20 cellular contexts compared by ENCODE assay signal in genomic region chr1:216306830-216307229, GRCh38.
DNase-seq lines count a peak whose midpoint lies in the region; ATAC-seq and TF ChIP-seq lines count a peak whose summit lies in the region.
"Had no signal": no experiment of that assay in that cellular context is flagged by ENCODE, and none has a peak within 500 bp of the region (broad histone marks: within the 10 kb centered on the region; RNA-seq: fewer than 3 reads in every experiment).

No MANE protein-coding gene starts in this region.

- H3K9me3 ChIP-seq in GM23248 (ENCODE audit: low read depth) = no peaks in the 10 kb centered on the region
- no peaks in the 10 kb centered on the region for H3K9me3 ChIP-seq in neural progenitor cell (ENCODE audit: low read depth)
- H3K9me3 ChIP-seq: Caco-2, Peyer's patch had no signal

- H3K27ac Mint-ChIP-seq in neural progenitor cell = peak overlapping the region; percentile 67
- H3K27ac Mint-ChIP-seq: CD4-positive, CD25-positive, alpha-beta regulatory T cell; T-helper 1 cell treated with Interleukin-12 subunit alpha and Interleukin-12 subunit beta and Interleukin-4 antibody, amounts not matched to agents 30 μg/mL and 1 μg/mL, for 36 hours had no signal

- no peaks in the 10 kb centered on the region for H4K20me1 ChIP-seq in GM23248 (ENCODE audit: insufficient read depth)
- no peaks in the 10 kb centered on the region for H4K20me1 ChIP-seq in neural progenitor cell (ENCODE audit: low read depth)

- H3K4me1 ChIP-seq in GM23248 (ENCODE audit: insufficient read depth) (no peaks in the 10 kb centered on the region), neural progenitor cell (peaks cover 3% of the 10 kb centered on the region)
- H3K4me1 ChIP-seq: Caco-2, Peyer's patch had no signal

- intact Hi-C loops in left cardiac atrium (cut with DNase I) = no loop called here

- H3K27ac ChIP-seq in GM23248 = no peak overlapping the region
- H3K27ac ChIP-seq in neural progenitor cell = no peak overlapping the region
- H3K27ac ChIP-seq: Peyer's patch, SK-N-MC had no signal

- H3K36me3 ChIP-seq in GM23248 (ENCODE audit: low read depth) = no peaks in the 10 kb centered on the region
- H3K36me3 ChIP-seq in neural progenitor cell = no peaks in the 10 kb centered on the region
- H3K36me3 ChIP-seq: Peyer's patch had no signal

- peaks cover 2% of the 10 kb centered on the region for H3K27me3 Mint-ChIP-seq in neural progenitor cell (ENCODE audit: insufficient read depth, low read depth)
- H3K27me3 Mint-ChIP-seq: CD4-positive, CD25-positive, alpha-beta regulatory T cell had no signal

- no peaks in the 10 kb centered on the region for H3K9me2 ChIP-seq in GM23248 (ENCODE audit: insufficient read depth)

- H3K9ac ChIP-seq in GM23248 (no peak overlapping the region), neural progenitor cell (no peak overlapping the region)

- no peaks in the 10 kb centered on the region for H3K4me1 Mint-ChIP-seq in neural progenitor cell
- H3K4me1 Mint-ChIP-seq: CD4-positive, CD25-positive, alpha-beta regulatory T cell had no signal

- H3K4me3 ChIP-seq in GM23248 = no peak overlapping the region
- H3K4me3 ChIP-seq in choroid plexus epithelial cell (ENCODE audit: low read depth, low read length) = no peak overlapping the region
- H3K4me3 ChIP-seq in neural progenitor cell = no peak overlapping the region
- H3K4me3 ChIP-seq: K562, Peyer's patch, SK-N-MC had no signal

- peaks cover 2% of the 10 kb centered on the region for H3K9me3 Mint-ChIP-seq in neural progenitor cell

- WGBS in GM23248 (ENCODE audit: low coverage in 1 of 2, low lambda C conversion rate in 2 of 2, missing lambda C conversion rate in 2 of 2), 2 experiments = 8 to 18% methylated on average over 4 of the region's 4 CpGs

- in situ Hi-C loops in GM23248 (cut with MboI) = no loop called here

- H2AFZ ChIP-seq in GM23248 = no peak overlapping the region
- H2AFZ ChIP-seq in neural progenitor cell (replicated peaks) = no peak overlapping the region

- ATAC-seq in HG03565 (IDR thresholded peaks at IDR 0.05; ENCODE audit: unreplicated experiment) = no peak
- ATAC-seq in left cardiac atrium = no peak
- ATAC-seq: K562, Right ventricle myocardium inferior had no signal

- H3K79me2 ChIP-seq in GM23248 (ENCODE audit: insufficient read depth) = no peaks in the 10 kb centered on the region
- H3K79me2 ChIP-seq in neural progenitor cell (ENCODE audit: low read depth) = no peaks in the 10 kb centered on the region

- no peak overlapping the region for H3K4me3 Mint-ChIP-seq in neural progenitor cell
- H3K4me3 Mint-ChIP-seq: CD4-positive, CD25-positive, alpha-beta regulatory T cell; T-helper 1 cell treated with Interleukin-12 subunit alpha and Interleukin-12 subunit beta and Interleukin-4 antibody, amounts not matched to agents 30 μg/mL and 1 μg/mL, for 36 hours had no signal

- no peaks in the 10 kb centered on the region for H3K36me3 Mint-ChIP-seq in neural progenitor cell
- H3K36me3 Mint-ChIP-seq: CD4-positive, CD25-positive, alpha-beta regulatory T cell had no signal

- TF ChIP-seq CTCF in choroid plexus epithelial cell (conservative IDR thresholded peaks at IDR 0.05; ENCODE audit: low read depth, low read length) (peak; percentile 35), neural progenitor cell (IDR thresholded peaks at IDR 0.05) (no peak)

- H3F3A ChIP-seq in GM23248 (ENCODE audit: insufficient read depth) (no peaks in the 10 kb centered on the region), neural progenitor cell (ENCODE audit: low read depth) (no peaks in the 10 kb centered on the region)

- DNase-seq in GM23248 = peak; percentile 2
- peak; percentile 2 for DNase-seq in NAMALWA (ENCODE audit: low spot score)
- peak; percentile 15 for DNase-seq in choroid plexus epithelial cell (ENCODE audit: low read depth)
- peak; percentile 2 for DNase-seq in neural progenitor cell (ENCODE audit: low spot score)
- DNase-seq in left cardiac atrium = no peak
- no peak for DNase-seq in NCI-H2081 treated with DMSO at 0.1 percent for 48 hours (lab: John Stamatoyannopoulos, UW)
- no peak for DNase-seq in SKM-1 (lab: John Stamatoyannopoulos, UW; ENCODE audit: unreplicated experiment)
- DNase-seq: Caco-2; CD4-positive, CD25-positive, alpha-beta regulatory T cell; H7; NCI-H1436; NCI-H2029 treated with DMSO at 0.1 percent for 48 hours; NCI-H510A; NCI-H774; Peyer's patch had no signal

- H3K4me2 ChIP-seq in GM23248 (ENCODE audit: unreplicated experiment) (no peak overlapping the region), neural progenitor cell (no peak overlapping the region)

- H3K27me3 ChIP-seq in GM23248 (replicated peaks; ENCODE audit: insufficient read depth) (no peaks in the 10 kb centered on the region), neural progenitor cell (no peaks in the 10 kb centered on the region)
- H3K27me3 ChIP-seq: Peyer's patch had no signal

Comparison
In these comparisons a context has a peak if more than half of its experiments do, and no peak if none do; other contexts are left out.
1. DNase-seq: peak in GM23248 (single experiment), NAMALWA (single experiment), choroid plexus epithelial cell (single experiment) and neural progenitor cell (single experiment); none in left cardiac atrium (single experiment), NCI-H2081 treated with DMSO at 0.1 percent for 48 hours (single experiment) and SKM-1 (single experiment).